Comparison of ENCODE assay signal across 17 cellular contexts in the genomic region with DNA sequence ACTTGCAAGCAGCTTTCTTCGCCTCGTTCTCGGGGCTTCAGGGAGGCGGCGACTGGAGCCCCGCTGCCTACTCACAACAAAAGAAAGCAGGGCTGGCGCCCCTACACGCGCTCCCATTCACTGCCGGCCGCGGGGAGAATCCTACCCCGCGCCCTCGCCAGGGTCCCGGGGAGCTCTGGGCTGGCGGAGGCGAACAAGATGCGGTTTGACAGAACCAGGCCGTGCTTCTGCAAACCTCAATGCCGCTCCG. TPM values are rescaled to one million over a fixed set of nuclear protein-coding genes. Genes with fewer than 3 reads are reported as not detected.
DNase-seq lines count a peak whose midpoint lies in the region; ATAC-seq and TF ChIP-seq lines count a peak whose summit lies in the region.
"Had no signal": no experiment of that assay in that cellular context is flagged by ENCODE, and none has a peak within 500 bp of the region (broad histone marks: within the 10 kb centered on the region; RNA-seq: fewer than 3 reads in every experiment).

No MANE protein-coding gene starts in this region.

- H3K36me3 ChIP-seq in MG63: no peaks in the 10 kb centered on the region
- no peaks in the 10 kb centered on the region for H3K36me3 ChIP-seq in esophagus (ENCODE audit: control insufficient read depth in 2 of 2, insufficient read depth in 2 of 2, low read length in 1 of 2)
- H3K36me3 ChIP-seq in H7 (replicated peaks; ENCODE audit: control insufficient read depth, insufficient read depth, low read length): no peaks in the 10 kb centered on the region
- H3K36me3 ChIP-seq: ovary had no signal

- H3K4me3 ChIP-seq in AG09309 (ENCODE audit: control insufficient read depth, low read depth, low read length) (peak overlapping the region; percentile 78), MG63 (peak overlapping the region; percentile 17), esophagus (ENCODE audit: low read depth in 1 of 2, low read length in 2 of 2) (peak overlapping the region; percentile 22 to 45), H7 (ENCODE audit: insufficient read depth, low read depth, low read length) (no peak overlapping the region)
- H3K4me3 ChIP-seq: ovary had no signal

- H3K36me3 Mint-ChIP-seq in mesothelial cell of epicardium: no peaks in the 10 kb centered on the region
- H3K36me3 Mint-ChIP-seq in activated T-helper 2 cell treated with anti-CD3 and anti-CD28 coated beads, Interferon-gamma antibody, Interleukin-2, Interleukin-4, amounts not matched to agents 10 μg/mL and 5 μg/mL and 100 μg/mL, durations not matched to agents 14 hours and 24 hours and 36 hours (ENCODE audit: low read depth): no peaks in the 10 kb centered on the region

- H3K27me3 ChIP-seq in MG63 (peaks cover 3% of the 10 kb centered on the region; the same call in 1 of the 2 replicates), esophagus (ENCODE audit: control insufficient read depth in 1 of 2, insufficient read depth in 2 of 2, low read length in 2 of 2) (peaks cover 19 to 33% of the 10 kb centered on the region in 2 donors), H7 (ENCODE audit: control insufficient read depth, insufficient read depth, low read length) (peaks cover 100% of the 10 kb centered on the region)
- H3K27me3 ChIP-seq: ovary had no signal

- peak overlapping the region; percentile 75 for H3K27ac Mint-ChIP-seq in mesothelial cell of epicardium
- H3K27ac Mint-ChIP-seq in activated T-helper 2 cell treated with anti-CD3 and anti-CD28 coated beads, Interferon-gamma antibody, Interleukin-2, Interleukin-4, amounts not matched to agents 10 μg/mL and 5 μg/mL and 100 μg/mL, durations not matched to agents 14 hours and 24 hours and 36 hours: no peak overlapping the region
- H3K27ac Mint-ChIP-seq: CD4-positive, alpha-beta T cell had no signal

- WGBS in esophagus, 2 donors: 4% methylated on average over 22 of the region's 22 CpGs

- H3K4me1 ChIP-seq in esophagus (ENCODE audit: control insufficient read depth in 2 of 2, insufficient read depth in 2 of 2, low read length in 1 of 2): peaks cover 3 to 4% of the 10 kb centered on the region in 2 donors
- H3K4me1 ChIP-seq: foreskin keratinocyte had no signal

- ATAC-seq in HG02938 (IDR thresholded peaks at IDR 0.05; ENCODE audit: unreplicated experiment) (no peak), HG03097 (IDR thresholded peaks at IDR 0.05; ENCODE audit: low FRiP score, unreplicated experiment) (no peak)
- ATAC-seq: foreskin keratinocyte, PC-3 had no signal

- H3K4me3 Mint-ChIP-seq in mesothelial cell of epicardium: peak overlapping the region; percentile 77
- H3K4me3 Mint-ChIP-seq in activated T-helper 2 cell treated with anti-CD3 and anti-CD28 coated beads, Interferon-gamma antibody, Interleukin-2, Interleukin-4, amounts not matched to agents 10 μg/mL and 5 μg/mL and 100 μg/mL, durations not matched to agents 14 hours and 24 hours and 36 hours (ENCODE audit: low read depth): no peak overlapping the region
- H3K4me3 Mint-ChIP-seq: activated CD4-positive, alpha-beta T cell treated with anti-CD3 and anti-CD28 coated beads, Interleukin-2, amount 10 ng/mL, durations not matched to agents 24 days and 14 days; CD4-positive, alpha-beta T cell had no signal

- peaks cover 35% of the 10 kb centered on the region for H3K4me1 Mint-ChIP-seq in mesothelial cell of epicardium
- H3K4me1 Mint-ChIP-seq in activated T-helper 2 cell treated with anti-CD3 and anti-CD28 coated beads, Interferon-gamma antibody, Interleukin-2, Interleukin-4, amounts not matched to agents 10 μg/mL and 5 μg/mL and 100 μg/mL, durations not matched to agents 14 hours and 24 hours and 36 hours (ENCODE audit: low read depth): no peaks in the 10 kb centered on the region
- H3K4me1 Mint-ChIP-seq: activated CD4-positive, alpha-beta T cell treated with anti-CD3 and anti-CD28 coated beads, Interleukin-2, amount 10 ng/mL, durations not matched to agents 24 days and 14 days had no signal

- intact Hi-C loops in activated T-helper 2 cell treated with anti-CD3 and anti-CD28 coated beads, Interferon-gamma antibody, Interleukin-2, Interleukin-4, amounts not matched to agents 10 μg/mL and 5 μg/mL and 100 μg/mL, durations not matched to agents 14 hours and 24 hours and 36 hours (cut with micrococcal nuclease): loop anchor here (10.0 kb wide), 1 partner anchor 80 kb away; no protein-coding TSS in a partner anchor

- TF ChIP-seq CTCF in AG09309 (IDR thresholded peaks at IDR 0.05; ENCODE audit: control insufficient read depth, insufficient read depth, low read depth, low read length, missing control alignments): no peak
- TF ChIP-seq CTCF in mesothelial cell of epicardium (IDR thresholded peaks at IDR 0.05; ENCODE audit: unreplicated experiment): no peak

- no peak for DNase-seq in AG09309 (ENCODE audit: low read depth)
- DNase-seq in MG63: no peak
- no peak for DNase-seq in mesothelial cell of epicardium (ENCODE audit: low spot score in 2 of 2, unreplicated experiment in 2 of 2)
- no peak for DNase-seq in activated T-helper 2 cell treated with anti-CD3 and anti-CD28 coated beads, Interferon-gamma antibody, Interleukin-2, Interleukin-4, amounts not matched to agents 10 μg/mL and 5 μg/mL and 100 μg/mL, durations not matched to agents 14 hours and 24 hours and 36 hours (ENCODE audit: low spot score)
- no peak for DNase-seq in H7
- DNase-seq: activated CD4-positive, alpha-beta T cell treated with anti-CD3 and anti-CD28 coated beads, Interleukin-2, amount 10 ng/mL, durations not matched to agents 24 days and 14 days; activated gamma-delta T cell treated with Interleukin-2 at 50 U/mL for 16 hours; CD4-positive, alpha-beta T cell; foreskin keratinocyte; ovary; PC-3; stimulated activated CD4-positive, alpha-beta T cell treated with anti-CD3 and anti-CD28 coated beads, Interleukin-1b, Interleukin-23, amount 100 ng/mL, for 48 hours had no signal

- no peaks in the 10 kb centered on the region for H3K9me3 ChIP-seq in MG63
- H3K9me3 ChIP-seq in esophagus (ENCODE audit: control insufficient read depth in 2 of 2, insufficient read depth in 1 of 2, low read depth in 1 of 2, low read length in 1 of 2): peaks cover 0 to 5% of the 10 kb centered on the region in 2 donors
- H3K9me3 ChIP-seq: ovary had no signal

- peaks cover 100% of the 10 kb centered on the region for H3K27me3 Mint-ChIP-seq in mesothelial cell of epicardium (ENCODE audit: low read depth)
- peaks cover 92% of the 10 kb centered on the region for H3K27me3 Mint-ChIP-seq in activated T-helper 2 cell treated with anti-CD3 and anti-CD28 coated beads, Interferon-gamma antibody, Interleukin-2, Interleukin-4, amounts not matched to agents 10 μg/mL and 5 μg/mL and 100 μg/mL, durations not matched to agents 14 hours and 24 hours and 36 hours (ENCODE audit: low read depth)

- H3K9me3 Mint-ChIP-seq in mesothelial cell of epicardium: no peaks in the 10 kb centered on the region
- no peaks in the 10 kb centered on the region for H3K9me3 Mint-ChIP-seq in activated T-helper 2 cell treated with anti-CD3 and anti-CD28 coated beads, Interferon-gamma antibody, Interleukin-2, Interleukin-4, amounts not matched to agents 10 μg/mL and 5 μg/mL and 100 μg/mL, durations not matched to agents 14 hours and 24 hours and 36 hours
- H3K9me3 Mint-ChIP-seq: CD4-positive, alpha-beta T cell had no signal

- peak overlapping the region; percentile 51 to 71 for H3K27ac ChIP-seq in esophagus (ENCODE audit: low read depth in 2 of 2, low read length in 1 of 2)
- H3K27ac ChIP-seq: foreskin keratinocyte, ovary had no signal

RNA-seq across cellular contexts. Expression of a gene that starts 0.8 kb away (rescaled TPM):
- not detected in 2 replicates for total RNA-seq in MG63 (2014; rRNA removed; shearing (Covaris generic); ENCODE audit: low replicate concordance)
- 1 to 10 TPM in 1 of 2 donors, under 1 TPM in 1; 0.51 to 1.2 TPM for polyA plus RNA-seq in esophagus
- 8.4 to 9.7 TPM (median 9.3 TPM) in 3 replicates for total RNA-seq in mesothelial cell of epicardium
- total RNA-seq in activated T-helper 2 cell treated with anti-CD3 and anti-CD28 coated beads, Interferon-gamma antibody, Interleukin-2, Interleukin-4, amounts not matched to agents 10 μg/mL and 5 μg/mL and 100 μg/mL, durations not matched to agents 14 hours and 24 hours and 36 hours: not detected in 2 replicates
- total RNA-seq in H7 (2014; rRNA removed; shearing (Covaris generic)): not detected in 2 replicates
- total RNA-seq: activated CD4-positive, alpha-beta T cell treated with anti-CD3 and anti-CD28 coated beads, Interleukin-2, amount 10 ng/mL, durations not matched to agents 24 days and 14 days; CD4-positive, alpha-beta T cell; foreskin keratinocyte; LHCN-M2; PC-3; T-helper 1 cell treated with Interleukin-12 subunit alpha and Interleukin-12 subunit beta and Interleukin-4 antibody, amounts not matched to agents 30 ng/mL and 1 ng/mL, for 36 hours had no signal
- polyA plus RNA-seq: foreskin keratinocyte had no signal
